17 cellular contexts compared by ENCODE assay signal in genomic region chr4:72531768-72532290, GRCh38. TPM values are rescaled to one million over a fixed set of nuclear protein-coding genes. Genes with fewer than 3 reads are reported as not detected.
"Had no signal": no experiment of that assay in that cellular context is flagged by ENCODE, and none has a peak within 500 bp of the region (broad histone marks: within the 10 kb centered on the region; RNA-seq: fewer than 3 reads in every experiment).

No MANE protein-coding gene starts in this region.

- FAIRE-seq: kidney had no signal

- H3K36me3 ChIP-seq: left lung had no signal

- ATAC-seq: left lung had no signal

- DNase-seq: activated CD4-positive, alpha-beta T cell treated with anti-CD3 and anti-CD28 coated beads for 48 hours; activated CD8-positive, alpha-beta memory T cell treated with anti-CD3 and anti-CD28 coated beads for 24 hours; amniotic stem cell; effector CD4-positive, alpha-beta T cell; foreskin fibroblast; hypothalamus; kidney; left lung; posterior cingulate gyrus; retina; stimulated activated CD4-positive, alpha-beta T cell treated with anti-CD3 and anti-CD28 coated beads, Interleukin-2, amount 100 ng/mL, for 48 hours; stimulated activated naive B cell treated with anti-CD40 and anti-IgM and Interleukin-4, amounts not matched to agents 10 μg/mL and 1 μg/mL and 100 μg/mL, for 72 hours had no signal

- H3K9me3 ChIP-seq: left lung had no signal

- H3K4me3 ChIP-seq: coronary artery, left lung, SK-N-MC had no signal

- H3K4me1 ChIP-seq: left lung had no signal

RNA-seq across cellular contexts. Expression of gene ADAMTS3, which starts 37.2 kb away (rescaled TPM):
- total RNA-seq: mononuclear cell; naive thymus-derived CD8-positive, alpha-beta T cell; T-helper 1 cell treated with Interleukin-12 subunit alpha and Interleukin-12 subunit beta and Interleukin-4 antibody, amounts not matched to agents 30 ng/mL and 1 ng/mL, for 36 hours had no signal
